Comparison of ENCODE assay signal across 20 cellular contexts in genomic region chr2:208618220-208618619, GRCh38.
A peak's percentile ranks its signal among the peaks of the same experiment; 100 is the strongest.
DNase-seq lines count a peak whose midpoint lies in the region; ATAC-seq and TF ChIP-seq lines count a peak whose summit lies in the region.
"Had no signal": no experiment of that assay in that cellular context is flagged by ENCODE, and none has a peak within 500 bp of the region (broad histone marks: within the 10 kb centered on the region; RNA-seq: fewer than 3 reads in every experiment).

No MANE protein-coding gene starts in this region.

- no peaks in the 10 kb centered on the region for H4K20me1 ChIP-seq in GM23338 (replicated peaks; ENCODE audit: insufficient read depth)
- H4K20me1 ChIP-seq: BLaER1 had no signal

- POLR2A ChIA-PET in WTC11 (lab: Charles Lee) = interaction anchor here (0.6 kb wide), 1 partner anchor 11 kb away, joined by 7 read pairs; no protein-coding TSS in a partner anchor
- POLR2A ChIA-PET in activated CD4-positive, alpha-beta memory T cell treated with anti-CD3 and anti-CD28 coated beads, Interleukin-2, amount 10 ng/mL, durations not matched to agents 7 days and 5 days (lab: Charles Lee) = no interaction called here

- CTCF ChIA-PET in WTC11 (lab: Charles Lee) = no interaction called here
- CTCF ChIA-PET in activated CD4-positive, alpha-beta memory T cell treated with anti-CD3 and anti-CD28 coated beads, Interleukin-2, amount 10 ng/mL, durations not matched to agents 7 days and 5 days (lab: Charles Lee) = no interaction called here

- H3K4me1 Mint-ChIP-seq in GM23338 = no peaks in the 10 kb centered on the region
- peaks cover 4% of the 10 kb centered on the region; the same call in 1 of the 2 replicates for H3K4me1 Mint-ChIP-seq in WTC11
- H3K4me1 Mint-ChIP-seq in activated CD4-positive, alpha-beta memory T cell treated with anti-CD3 and anti-CD28 coated beads, Interleukin-2, amount 10 ng/mL, durations not matched to agents 7 days and 5 days = no peaks in the 10 kb centered on the region
- H3K4me1 Mint-ChIP-seq: B cell; CD4-positive, CD25-positive, alpha-beta regulatory T cell had no signal

- H2BK5ac ChIP-seq in mesendoderm (ENCODE audit: low read length) = no peak overlapping the region

- H3K23ac ChIP-seq in mesendoderm (ENCODE audit: low read length) = no peak overlapping the region

- H3K18ac ChIP-seq in mesendoderm (ENCODE audit: low read length) = no peak overlapping the region

- H3K36me3 ChIP-seq in GM23338 (ENCODE audit: insufficient read depth) (no peaks in the 10 kb centered on the region), mesendoderm (ENCODE audit: control insufficient read depth, insufficient read depth, low read length) (no peaks in the 10 kb centered on the region)
- H3K36me3 ChIP-seq: BLaER1 had no signal

- peak; percentile 70 for ATAC-seq in GM23338
- peak; percentile 96 for ATAC-seq in WTC11
- ATAC-seq in esophagus mucosa = peak; percentile 23
- ATAC-seq: CD8-positive, alpha-beta T cell had no signal

- DNase-seq in GM23338 (ENCODE audit: low spot score) = peak; percentile 45
- peak; percentile 13 for DNase-seq in WTC11 (ENCODE audit: low spot score)
- peak; percentile 13 for DNase-seq in mesendoderm
- DNase-seq in DMS153 (lab: John Stamatoyannopoulos, UW) = no peak
- no peak for DNase-seq in NCI-H345 treated with DMSO at 0.1 percent for 48 hours (lab: John Stamatoyannopoulos, UW; ENCODE audit: unreplicated experiment)
- no peak for DNase-seq in head of caudate nucleus
- no peak for DNase-seq in activated CD4-positive, alpha-beta memory T cell treated with anti-CD3 and anti-CD28 coated beads, Interleukin-2, amount 10 ng/mL, durations not matched to agents 7 days and 5 days
- DNase-seq: Caco-2; CD4-positive, CD25-positive, alpha-beta regulatory T cell; CD8-positive, alpha-beta T cell; DMS79; EL; GDM1; GOT3; HCEC 1CT had no signal

- no peak overlapping the region for H2BK15ac ChIP-seq in mesendoderm (replicated peaks; ENCODE audit: low read depth)

- no peak overlapping the region for H3K4me3 Mint-ChIP-seq in GM23338
- no peak overlapping the region for H3K4me3 Mint-ChIP-seq in WTC11
- H3K4me3 Mint-ChIP-seq in activated CD4-positive, alpha-beta memory T cell treated with anti-CD3 and anti-CD28 coated beads, Interleukin-2, amount 10 ng/mL, durations not matched to agents 7 days and 5 days = no peak overlapping the region
- H3K4me3 Mint-ChIP-seq: B cell; CD4-positive, CD25-positive, alpha-beta regulatory T cell; CD8-positive, alpha-beta T cell had no signal

- no peak overlapping the region for H2BK120ac ChIP-seq in mesendoderm (ENCODE audit: low read depth, low read length)

- H3K79me1 ChIP-seq in mesendoderm (ENCODE audit: low read length) = no peaks in the 10 kb centered on the region

- H3K4me2 ChIP-seq in GM23338 (no peak overlapping the region), mesendoderm (ENCODE audit: low read length) (no peak overlapping the region)
- H3K4me2 ChIP-seq: BLaER1 had no signal

- H3K9me2 ChIP-seq in GM23338 (ENCODE audit: insufficient read depth) = no peaks in the 10 kb centered on the region

- H4K5ac ChIP-seq in mesendoderm (ENCODE audit: low read length) = no peak overlapping the region

- no peak overlapping the region for H4K8ac ChIP-seq in mesendoderm (ENCODE audit: low read depth, low read length)

- H3K4me3 ChIP-seq in GM23338 (no peak overlapping the region), mesendoderm (ENCODE audit: low read length) (no peak overlapping the region)
- H3K4me3 ChIP-seq: BLaER1 had no signal

- 0 out of 2 replicates have a peak overlapping the region, but pooled peaks have one; percentile 14 for H2AFZ ChIP-seq in GM23338

- no peaks in the 10 kb centered on the region for H3F3A ChIP-seq in GM23338 (replicated peaks; ENCODE audit: low read depth)

- no peaks in the 10 kb centered on the region; the same call in 2 of the 3 replicates for H3K9me3 Mint-ChIP-seq in GM23338
- peaks cover 13% of the 10 kb centered on the region for H3K9me3 Mint-ChIP-seq in WTC11
- H3K9me3 Mint-ChIP-seq in activated CD4-positive, alpha-beta memory T cell treated with anti-CD3 and anti-CD28 coated beads, Interleukin-2, amount 10 ng/mL, durations not matched to agents 7 days and 5 days = no peaks in the 10 kb centered on the region

- H3K79me2 ChIP-seq in GM23338 (replicated peaks; ENCODE audit: insufficient read depth) (no peaks in the 10 kb centered on the region), mesendoderm (ENCODE audit: control insufficient read depth, insufficient read depth, low read length) (no peaks in the 10 kb centered on the region)

- H3K27me3 Mint-ChIP-seq in GM23338 (ENCODE audit: insufficient read depth, low read depth, poor library complexity) (peaks cover under 1% of the 10 kb centered on the region), WTC11 (ENCODE audit: low read depth) (no peaks in the 10 kb centered on the region)
- H3K27me3 Mint-ChIP-seq in activated CD4-positive, alpha-beta memory T cell treated with anti-CD3 and anti-CD28 coated beads, Interleukin-2, amount 10 ng/mL, durations not matched to agents 7 days and 5 days = no peaks in the 10 kb centered on the region
- H3K27me3 Mint-ChIP-seq: CD4-positive, CD25-positive, alpha-beta regulatory T cell had no signal

- H3K27me3 ChIP-seq in GM23338 (ENCODE audit: insufficient read depth) (no peaks in the 10 kb centered on the region), mesendoderm (ENCODE audit: insufficient read depth, low read length, poor library complexity) (no peaks in the 10 kb centered on the region)
- H3K27me3 ChIP-seq: BLaER1 had no signal

- H3K56ac ChIP-seq in mesendoderm (ENCODE audit: low read length) = no peak overlapping the region

- H3K4me1 ChIP-seq in GM23338 (ENCODE audit: insufficient read depth) = no peaks in the 10 kb centered on the region
- no peaks in the 10 kb centered on the region for H3K4me1 ChIP-seq in mesendoderm (ENCODE audit: control insufficient read depth, low read depth, low read length)
- H3K4me1 ChIP-seq: BLaER1 had no signal

- H3K27ac Mint-ChIP-seq in GM23338 = no peak overlapping the region
- no peak overlapping the region for H3K27ac Mint-ChIP-seq in WTC11
- no peak overlapping the region for H3K27ac Mint-ChIP-seq in activated CD4-positive, alpha-beta memory T cell treated with anti-CD3 and anti-CD28 coated beads, Interleukin-2, amount 10 ng/mL, durations not matched to agents 7 days and 5 days
- H3K27ac Mint-ChIP-seq: B cell; CD4-positive, CD25-positive, alpha-beta regulatory T cell; CD8-positive, alpha-beta T cell had no signal

- H3K4ac ChIP-seq in mesendoderm (ENCODE audit: low read depth, low read length) = no peak overlapping the region

- TF ChIP-seq CTCF in GM23338 (conservative IDR thresholded peaks at IDR 0.05; ENCODE audit: low read depth in 2 of 2) = peak in 1 of 2 experiments; percentile 28; a peak in 2 of 4 replicates
- no peak for TF ChIP-seq CTCF in WTC11 (IDR thresholded peaks at IDR 0.05)

- no peak overlapping the region for H3K9ac ChIP-seq in mesendoderm (ENCODE audit: low read length)
- H3K9ac ChIP-seq: BLaER1 had no signal

- intact Hi-C loops in head of caudate nucleus (cut with DNase I) = no loop called here

- H3K36me3 Mint-ChIP-seq in GM23338 (ENCODE audit: low read depth) (no peaks in the 10 kb centered on the region), WTC11 (no peaks in the 10 kb centered on the region)
- H3K36me3 Mint-ChIP-seq in activated CD4-positive, alpha-beta memory T cell treated with anti-CD3 and anti-CD28 coated beads, Interleukin-2, amount 10 ng/mL, durations not matched to agents 7 days and 5 days (ENCODE audit: low read depth) = no peaks in the 10 kb centered on the region
- H3K36me3 Mint-ChIP-seq: CD4-positive, CD25-positive, alpha-beta regulatory T cell; CD8-positive, alpha-beta T cell had no signal

- H2AK5ac ChIP-seq in mesendoderm (ENCODE audit: low read length) = no peak overlapping the region

- WGBS in mesendoderm (ENCODE audit: extremely low coverage, insufficient coverage, low lambda C conversion rate) = no CpG with 5 or more reads among the region's 4 CpGs

- H3K27ac ChIP-seq in GM23338 (ENCODE audit: low read depth) (no peak overlapping the region), mesendoderm (ENCODE audit: low read depth, low read length) (no peak overlapping the region)
- H3K27ac ChIP-seq: 22Rv1, BLaER1, C4-2B had no signal

TF ChIP-seq in WTC11, 78 proteins besides CTCF, POLR2A, EP300 and RAD21:
- TF ChIP-seq IRF1 (CRISPR knock-in tag; IDR thresholded peaks at IDR 0.05) = no peak

Comparison
In these comparisons a context has a peak if more than half of its experiments do, and no peak if none do; other contexts are left out.
1. ATAC-seq: peak in every context shown above with its lines; median percentile 96 in WTC11; 70 in GM23338; 23 in esophagus mucosa.
2. DNase-seq: peak in GM23338 (single experiment), WTC11 (single experiment) and mesendoderm (single experiment); none in DMS153 (single experiment), NCI-H345 treated with DMSO at 0.1 percent for 48 hours (single experiment), head of caudate nucleus (0 of 42) and activated CD4-positive, alpha-beta memory T cell treated with anti-CD3 and anti-CD28 coated beads, Interleukin-2, amount 10 ng/mL, durations not matched to agents 7 days and 5 days (single experiment).